1 cellular context compared by ENCODE assay signal in the genomic region with DNA sequence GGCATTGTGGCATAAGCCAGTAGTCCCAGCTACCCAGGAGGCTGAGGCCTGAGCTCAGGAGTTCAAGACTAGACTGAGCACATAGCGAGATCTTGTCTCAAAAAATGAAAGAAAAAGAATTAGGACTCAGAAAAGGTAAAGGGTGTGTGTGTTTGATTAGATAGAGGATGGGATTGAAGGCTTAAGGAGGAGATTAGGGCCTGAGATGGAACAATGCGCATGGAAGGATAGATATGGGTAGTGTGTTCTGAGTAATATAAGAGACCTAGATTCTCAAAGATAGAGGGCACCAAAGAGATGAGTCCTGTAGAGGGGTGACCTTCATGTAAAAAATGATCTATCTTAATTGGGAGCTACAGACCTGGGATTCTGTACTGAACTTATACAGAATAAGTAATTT.
A peak's percentile ranks its signal among the peaks of the same experiment; 100 is the strongest.
TF ChIP-seq lines count a peak whose summit lies in the region.

No MANE protein-coding gene starts in this region.

TF ChIP-seq in K562, 482 proteins besides CTCF, POLR2A, EP300 and RAD21 (continued from another document and continues in another):
- TF ChIP-seq CBFA2T3 (IDR thresholded peaks at IDR 0.05) (peak; percentile 91), SMARCA5 (IDR thresholded peaks at IDR 0.05) (no peak), ZNF436 (CRISPR knock-in tag; IDR thresholded peaks at IDR 0.05) (no peak), CBFA2T2 (conservative IDR thresholded peaks at IDR 0.05) (peak; percentile 81), CTBP1 (IDR thresholded peaks at IDR 0.05; ENCODE audit: borderline replicate concordance) (peak; percentile 43; the same call in 1 of the 2 replicates), FOXM1 (IDR thresholded peaks at IDR 0.05; ENCODE audit: low read depth) (peak; percentile 33; the same call in 1 of the 2 replicates), FOXM1 (CRISPR knock-in tag; IDR thresholded peaks at IDR 0.05; ENCODE audit: low read depth) (no peak), CXXC5 (CRISPR knock-in tag; IDR thresholded peaks at IDR 0.05) (no peak), KDM1A (IDR thresholded peaks at IDR 0.05) (peak in 1 of 2 experiments; percentile 33; a peak in 1 of 4 replicates), HDAC2 (IDR thresholded peaks at IDR 0.05) (peak; percentile 73), E2F3 (CRISPR knock-in tag; IDR thresholded peaks at IDR 0.05) (no peak), ELF4 (CRISPR knock-in tag; IDR thresholded peaks at IDR 0.05) (0 out of 2 replicates have a peak, but pooled peaks have one; percentile 35), HLTF (IDR thresholded peaks at IDR 0.05) (no peak), NRF1 (conservative IDR thresholded peaks at IDR 0.05 in 1 of 2, IDR thresholded peaks at IDR 0.05 in 1 of 2) (0 out of 4 replicates have a peak, but pooled peaks of 1 of the 2 experiments have one; percentile 14), SREBF1 (IDR thresholded peaks at IDR 0.05; ENCODE audit: borderline replicate concordance, low read depth, low read length) (no peak), ZNF785 (CRISPR knock-in tag; IDR thresholded peaks at IDR 0.05) (no peak), SRSF9 (IDR thresholded peaks at IDR 0.05; ENCODE audit: borderline replicate concordance, low read depth, low read length) (no peak), ESRRA (IDR thresholded peaks at IDR 0.05; ENCODE audit: borderline replicate concordance, low read depth) (peak; percentile 82; the same call in 1 of the 2 replicates), PHB2 (IDR thresholded peaks at IDR 0.05; ENCODE audit: low read depth) (no peak; the same call in 1 of the 2 replicates), ARID1B (IDR thresholded peaks at IDR 0.05) (peak; percentile 89), CBX5 (IDR thresholded peaks at IDR 0.05; ENCODE audit: borderline replicate concordance, low read depth) (no peak), SRF (CRISPR knock-in tag; IDR thresholded peaks at IDR 0.05) (no peak), PYGO2 (tag; IDR thresholded peaks at IDR 0.05) (no peak), KLF16 (IDR thresholded peaks at IDR 0.05) (peak; percentile 67; the same call in 1 of the 2 replicates), TCF3 (CRISPR knock-in tag; IDR thresholded peaks at IDR 0.05) (peak; percentile 59), SUPT5H (IDR thresholded peaks at IDR 0.05) (0 out of 2 replicates have a peak, but pooled peaks have one; percentile 41), TEAD4 (IDR thresholded peaks at IDR 0.05; ENCODE audit: low read length) (peak; percentile 83), TEAD4 (CRISPR knock-in tag; IDR thresholded peaks at IDR 0.05; ENCODE audit: borderline replicate concordance) (no peak), ILF3 (IDR thresholded peaks at IDR 0.05; ENCODE audit: borderline replicate concordance) (no peak), PML (IDR thresholded peaks at IDR 0.05; ENCODE audit: low read length) (0 out of 2 replicates have a peak, but pooled peaks have one; percentile 37), DPF2 (IDR thresholded peaks at IDR 0.05) (peak; percentile 80), TRIM24 (IDR thresholded peaks at IDR 0.05) (peak; percentile 49 to 70; a peak in 2 of 4 replicates), MTA1 (IDR thresholded peaks at IDR 0.05; ENCODE audit: borderline replicate concordance) (peak; percentile 40; the same call in 1 of the 2 replicates), CC2D1A (IDR thresholded peaks at IDR 0.05) (peak; percentile 28; the same call in 1 of the 2 replicates), ZEB2 (IDR thresholded peaks at IDR 0.05) (peak; percentile 46; the same call in 1 of the 2 replicates), POLR2AphosphoS5 (IDR thresholded peaks at IDR 0.05; ENCODE audit: control insufficient read depth, insufficient read depth, low read depth, low read length) (peak; percentile 39; the same call in 1 of the 2 replicates), ZNF384 (IDR thresholded peaks at IDR 0.05; ENCODE audit: low read depth, low read length) (no peak), SNRNP70 (optimal IDR thresholded peaks at IDR 0.05; ENCODE audit: low read depth, low read length) (no peak), NFIC (IDR thresholded peaks at IDR 0.05) (peak; percentile 58), ZKSCAN3 (CRISPR knock-in tag; IDR thresholded peaks at IDR 0.05) (no peak), TAL1 (IDR thresholded peaks at IDR 0.05) (peak; percentile 82), MTA2 (IDR thresholded peaks at IDR 0.05; ENCODE audit: low read depth) (peak; percentile 77), SMARCA4 (IDR thresholded peaks at IDR 0.05) (peak; percentile 69)
- TF ChIP-seq, protein P1, sequence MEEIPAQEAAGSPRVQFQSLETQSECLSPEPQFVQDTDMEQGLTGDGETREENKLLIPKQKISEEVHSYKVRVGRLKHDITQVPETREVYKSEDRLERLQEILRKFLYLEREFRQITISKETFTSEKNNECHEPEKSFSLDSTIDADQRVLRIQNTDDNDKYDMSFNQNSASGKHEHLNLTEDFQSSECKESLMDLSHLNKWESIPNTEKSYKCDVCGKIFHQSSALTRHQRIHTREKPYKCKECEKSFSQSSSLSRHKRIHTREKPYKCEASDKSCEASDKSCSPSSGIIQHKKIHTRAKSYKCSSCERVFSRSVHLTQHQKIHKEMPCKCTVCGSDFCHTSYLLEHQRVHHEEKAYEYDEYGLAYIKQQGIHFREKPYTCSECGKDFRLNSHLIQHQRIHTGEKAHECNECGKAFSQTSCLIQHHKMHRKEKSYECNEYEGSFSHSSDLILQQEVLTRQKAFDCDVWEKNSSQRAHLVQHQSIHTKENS (CRISPR knock-in tag; IDR thresholded peaks at IDR 0.05) = no peak
- TF ChIP-seq, protein P2, sequence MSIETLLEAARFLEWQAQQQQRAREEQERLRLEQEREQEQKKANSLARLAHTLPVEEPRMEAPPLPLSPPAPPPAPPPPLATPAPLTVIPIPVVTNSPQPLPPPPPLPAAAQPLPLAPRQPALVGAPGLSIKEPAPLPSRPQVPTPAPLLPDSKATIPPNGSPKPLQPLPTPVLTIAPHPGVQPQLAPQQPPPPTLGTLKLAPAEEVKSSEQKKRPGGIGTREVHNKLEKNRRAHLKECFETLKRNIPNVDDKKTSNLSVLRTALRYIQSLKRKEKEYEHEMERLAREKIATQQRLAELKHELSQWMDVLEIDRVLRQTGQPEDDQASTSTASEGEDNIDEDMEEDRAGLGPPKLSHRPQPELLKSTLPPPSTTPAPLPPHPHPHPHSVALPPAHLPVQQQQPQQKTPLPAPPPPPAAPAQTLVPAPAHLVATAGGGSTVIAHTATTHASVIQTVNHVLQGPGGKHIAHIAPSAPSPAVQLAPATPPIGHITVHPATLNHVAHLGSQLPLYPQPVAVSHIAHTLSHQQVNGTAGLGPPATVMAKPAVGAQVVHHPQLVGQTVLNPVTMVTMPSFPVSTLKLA (conservative IDR thresholded peaks at IDR 0.05) = no peak
- TF ChIP-seq, protein P3, sequence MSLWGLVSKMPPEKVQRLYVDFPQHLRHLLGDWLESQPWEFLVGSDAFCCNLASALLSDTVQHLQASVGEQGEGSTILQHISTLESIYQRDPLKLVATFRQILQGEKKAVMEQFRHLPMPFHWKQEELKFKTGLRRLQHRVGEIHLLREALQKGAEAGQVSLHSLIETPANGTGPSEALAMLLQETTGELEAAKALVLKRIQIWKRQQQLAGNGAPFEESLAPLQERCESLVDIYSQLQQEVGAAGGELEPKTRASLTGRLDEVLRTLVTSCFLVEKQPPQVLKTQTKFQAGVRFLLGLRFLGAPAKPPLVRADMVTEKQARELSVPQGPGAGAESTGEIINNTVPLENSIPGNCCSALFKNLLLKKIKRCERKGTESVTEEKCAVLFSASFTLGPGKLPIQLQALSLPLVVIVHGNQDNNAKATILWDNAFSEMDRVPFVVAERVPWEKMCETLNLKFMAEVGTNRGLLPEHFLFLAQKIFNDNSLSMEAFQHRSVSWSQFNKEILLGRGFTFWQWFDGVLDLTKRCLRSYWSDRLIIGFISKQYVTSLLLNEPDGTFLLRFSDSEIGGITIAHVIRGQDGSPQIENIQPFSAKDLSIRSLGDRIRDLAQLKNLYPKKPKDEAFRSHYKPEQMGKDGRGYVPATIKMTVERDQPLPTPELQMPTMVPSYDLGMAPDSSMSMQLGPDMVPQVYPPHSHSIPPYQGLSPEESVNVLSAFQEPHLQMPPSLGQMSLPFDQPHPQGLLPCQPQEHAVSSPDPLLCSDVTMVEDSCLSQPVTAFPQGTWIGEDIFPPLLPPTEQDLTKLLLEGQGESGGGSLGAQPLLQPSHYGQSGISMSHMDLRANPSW (CRISPR knock-in tag; IDR thresholded peaks at IDR 0.05) = no peak
- TF ChIP-seq, protein P4, sequence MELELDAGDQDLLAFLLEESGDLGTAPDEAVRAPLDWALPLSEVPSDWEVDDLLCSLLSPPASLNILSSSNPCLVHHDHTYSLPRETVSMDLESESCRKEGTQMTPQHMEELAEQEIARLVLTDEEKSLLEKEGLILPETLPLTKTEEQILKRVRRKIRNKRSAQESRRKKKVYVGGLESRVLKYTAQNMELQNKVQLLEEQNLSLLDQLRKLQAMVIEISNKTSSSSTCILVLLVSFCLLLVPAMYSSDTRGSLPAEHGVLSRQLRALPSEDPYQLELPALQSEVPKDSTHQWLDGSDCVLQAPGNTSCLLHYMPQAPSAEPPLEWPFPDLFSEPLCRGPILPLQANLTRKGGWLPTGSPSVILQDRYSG (tag; conservative IDR thresholded peaks at IDR 0.05; ENCODE audit: low read depth) = no peak
- TF ChIP-seq, protein P5, sequence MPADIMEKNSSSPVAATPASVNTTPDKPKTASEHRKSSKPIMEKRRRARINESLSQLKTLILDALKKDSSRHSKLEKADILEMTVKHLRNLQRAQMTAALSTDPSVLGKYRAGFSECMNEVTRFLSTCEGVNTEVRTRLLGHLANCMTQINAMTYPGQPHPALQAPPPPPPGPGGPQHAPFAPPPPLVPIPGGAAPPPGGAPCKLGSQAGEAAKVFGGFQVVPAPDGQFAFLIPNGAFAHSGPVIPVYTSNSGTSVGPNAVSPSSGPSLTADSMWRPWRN (IDR thresholded peaks at IDR 0.05; ENCODE audit: low read depth) = no peak
- TF ChIP-seq, protein P6, sequence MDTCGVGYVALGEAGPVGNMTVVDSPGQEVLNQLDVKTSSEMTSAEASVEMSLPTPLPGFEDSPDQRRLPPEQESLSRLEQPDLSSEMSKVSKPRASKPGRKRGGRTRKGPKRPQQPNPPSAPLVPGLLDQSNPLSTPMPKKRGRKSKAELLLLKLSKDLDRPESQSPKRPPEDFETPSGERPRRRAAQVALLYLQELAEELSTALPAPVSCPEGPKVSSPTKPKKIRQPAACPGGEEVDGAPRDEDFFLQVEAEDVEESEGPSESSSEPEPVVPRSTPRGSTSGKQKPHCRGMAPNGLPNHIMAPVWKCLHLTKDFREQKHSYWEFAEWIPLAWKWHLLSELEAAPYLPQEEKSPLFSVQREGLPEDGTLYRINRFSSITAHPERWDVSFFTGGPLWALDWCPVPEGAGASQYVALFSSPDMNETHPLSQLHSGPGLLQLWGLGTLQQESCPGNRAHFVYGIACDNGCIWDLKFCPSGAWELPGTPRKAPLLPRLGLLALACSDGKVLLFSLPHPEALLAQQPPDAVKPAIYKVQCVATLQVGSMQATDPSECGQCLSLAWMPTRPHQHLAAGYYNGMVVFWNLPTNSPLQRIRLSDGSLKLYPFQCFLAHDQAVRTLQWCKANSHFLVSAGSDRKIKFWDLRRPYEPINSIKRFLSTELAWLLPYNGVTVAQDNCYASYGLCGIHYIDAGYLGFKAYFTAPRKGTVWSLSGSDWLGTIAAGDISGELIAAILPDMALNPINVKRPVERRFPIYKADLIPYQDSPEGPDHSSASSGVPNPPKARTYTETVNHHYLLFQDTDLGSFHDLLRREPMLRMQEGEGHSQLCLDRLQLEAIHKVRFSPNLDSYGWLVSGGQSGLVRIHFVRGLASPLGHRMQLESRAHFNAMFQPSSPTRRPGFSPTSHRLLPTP (IDR thresholded peaks at IDR 0.05; ENCODE audit: borderline replicate concordance, extremely low read depth, insufficient read length) = no peak
- TF ChIP-seq, protein P7, sequence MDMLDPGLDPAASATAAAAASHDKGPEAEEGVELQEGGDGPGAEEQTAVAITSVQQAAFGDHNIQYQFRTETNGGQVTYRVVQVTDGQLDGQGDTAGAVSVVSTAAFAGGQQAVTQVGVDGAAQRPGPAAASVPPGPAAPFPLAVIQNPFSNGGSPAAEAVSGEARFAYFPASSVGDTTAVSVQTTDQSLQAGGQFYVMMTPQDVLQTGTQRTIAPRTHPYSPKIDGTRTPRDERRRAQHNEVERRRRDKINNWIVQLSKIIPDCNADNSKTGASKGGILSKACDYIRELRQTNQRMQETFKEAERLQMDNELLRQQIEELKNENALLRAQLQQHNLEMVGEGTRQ (CRISPR knock-in tag; IDR thresholded peaks at IDR 0.05) = no peak
- TF ChIP-seq, protein P8, sequence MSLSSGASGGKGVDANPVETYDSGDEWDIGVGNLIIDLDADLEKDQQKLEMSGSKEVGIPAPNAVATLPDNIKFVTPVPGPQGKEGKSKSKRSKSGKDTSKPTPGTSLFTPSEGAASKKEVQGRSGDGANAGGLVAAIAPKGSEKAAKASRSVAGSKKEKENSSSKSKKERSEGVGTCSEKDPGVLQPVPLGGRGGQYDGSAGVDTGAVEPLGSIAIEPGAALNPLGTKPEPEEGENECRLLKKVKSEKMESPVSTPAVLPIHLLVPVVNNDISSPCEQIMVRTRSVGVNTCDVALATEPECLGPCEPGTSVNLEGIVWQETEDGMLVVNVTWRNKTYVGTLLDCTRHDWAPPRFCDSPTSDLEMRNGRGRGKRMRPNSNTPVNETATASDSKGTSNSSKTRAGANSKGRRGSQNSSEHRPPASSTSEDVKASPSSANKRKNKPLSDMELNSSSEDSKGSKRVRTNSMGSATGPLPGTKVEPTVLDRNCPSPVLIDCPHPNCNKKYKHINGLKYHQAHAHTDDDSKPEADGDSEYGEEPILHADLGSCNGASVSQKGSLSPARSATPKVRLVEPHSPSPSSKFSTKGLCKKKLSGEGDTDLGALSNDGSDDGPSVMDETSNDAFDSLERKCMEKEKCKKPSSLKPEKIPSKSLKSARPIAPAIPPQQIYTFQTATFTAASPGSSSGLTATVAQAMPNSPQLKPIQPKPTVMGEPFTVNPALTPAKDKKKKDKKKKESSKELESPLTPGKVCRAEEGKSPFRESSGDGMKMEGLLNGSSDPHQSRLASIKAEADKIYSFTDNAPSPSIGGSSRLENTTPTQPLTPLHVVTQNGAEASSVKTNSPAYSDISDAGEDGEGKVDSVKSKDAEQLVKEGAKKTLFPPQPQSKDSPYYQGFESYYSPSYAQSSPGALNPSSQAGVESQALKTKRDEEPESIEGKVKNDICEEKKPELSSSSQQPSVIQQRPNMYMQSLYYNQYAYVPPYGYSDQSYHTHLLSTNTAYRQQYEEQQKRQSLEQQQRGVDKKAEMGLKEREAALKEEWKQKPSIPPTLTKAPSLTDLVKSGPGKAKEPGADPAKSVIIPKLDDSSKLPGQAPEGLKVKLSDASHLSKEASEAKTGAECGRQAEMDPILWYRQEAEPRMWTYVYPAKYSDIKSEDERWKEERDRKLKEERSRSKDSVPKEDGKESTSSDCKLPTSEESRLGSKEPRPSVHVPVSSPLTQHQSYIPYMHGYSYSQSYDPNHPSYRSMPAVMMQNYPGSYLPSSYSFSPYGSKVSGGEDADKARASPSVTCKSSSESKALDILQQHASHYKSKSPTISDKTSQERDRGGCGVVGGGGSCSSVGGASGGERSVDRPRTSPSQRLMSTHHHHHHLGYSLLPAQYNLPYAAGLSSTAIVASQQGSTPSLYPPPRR (CRISPR knock-in tag; IDR thresholded peaks at IDR 0.05; ENCODE audit: borderline replicate concordance) = no peak
